In the genomic region with DNA sequence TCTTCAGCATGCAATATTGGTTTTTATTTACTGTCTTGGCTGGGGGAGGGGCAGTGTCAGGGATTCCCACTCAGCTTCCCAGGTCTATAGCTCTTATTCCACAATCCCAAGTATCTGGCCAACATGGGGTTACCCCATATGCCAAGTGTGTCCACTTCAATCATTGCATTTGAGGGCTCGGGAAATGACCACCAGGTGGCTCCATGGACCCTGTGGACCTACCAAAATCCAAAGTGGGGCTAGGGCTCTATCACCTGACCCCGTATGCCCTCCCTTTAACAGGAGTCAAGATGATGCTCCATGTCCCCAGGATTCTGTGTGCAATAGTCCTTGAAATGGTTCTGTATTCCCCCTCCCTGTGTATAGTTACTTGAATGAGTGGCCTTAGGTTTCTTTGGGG, we compare ENCODE assay signal across 15 cellular contexts. TPM values are rescaled to one million over a fixed set of nuclear protein-coding genes. Genes with fewer than 3 reads are reported as not detected.
DNase-seq lines count a peak whose midpoint lies in the region; ATAC-seq, FAIRE-seq and TF ChIP-seq lines count a peak whose summit lies in the region.
"Had no signal": no experiment of that assay in that cellular context is flagged by ENCODE, and none has a peak within 500 bp of the region (broad histone marks: within the 10 kb centered on the region; RNA-seq: fewer than 3 reads in every experiment).

No MANE protein-coding gene starts in this region.

- peaks cover 0 to 4% (median 0%) of the 10 kb centered on the region in 9 donors for H3K4me1 ChIP-seq in heart right ventricle
- no peaks in the 10 kb centered on the region for H3K4me1 ChIP-seq in PC-3 (ENCODE audit: insufficient read depth, low read length)
- no peaks in the 10 kb centered on the region for H3K4me1 ChIP-seq in upper lobe of right lung
- peaks cover 0 to 2% of the 10 kb centered on the region in 2 donors for H3K4me1 ChIP-seq in small intestine (ENCODE audit: control insufficient read depth in 2 of 2, insufficient read depth in 1 of 2, low read depth in 1 of 2, low read length in 1 of 2)
- H3K4me1 ChIP-seq: vagina had no signal

- no peaks in the 10 kb centered on the region for H3K79me2 ChIP-seq in PC-3 (ENCODE audit: low read length)

- WGBS in heart right ventricle, 2 donors = 70 to 78% methylated on average over 2 of the region's 2 CpGs
- WGBS in small intestine, 3 donors = 80 to 92% (median 84%) methylated on average over 2 of the region's 2 CpGs

- H3K9ac ChIP-seq in PC-3 (ENCODE audit: low read length) = no peak overlapping the region
- H3K9ac ChIP-seq: BLaER1 had no signal

- no peaks in the 10 kb centered on the region for H4K20me1 ChIP-seq in PC-3 (ENCODE audit: low read length)
- H4K20me1 ChIP-seq: BLaER1 had no signal

- TF ChIP-seq CTCF in heart right ventricle (IDR thresholded peaks at IDR 0.05) = peak in 8 of 9 donors; percentile 10 to 39 (median 25)
- TF ChIP-seq CTCF in PC-3 (conservative IDR thresholded peaks at IDR 0.05; ENCODE audit: low read depth, low read length) = peak; percentile 50
- peak; percentile 19 for TF ChIP-seq CTCF in fibroblast of the aortic adventitia (IDR thresholded peaks at IDR 0.05; ENCODE audit: insufficient read depth, low read length)
- no peak for TF ChIP-seq CTCF in upper lobe of right lung (IDR thresholded peaks at IDR 0.05)

- H3K4me3 ChIP-seq in heart right ventricle (no peak overlapping the region), PC-3 (ENCODE audit: low read length) (no peak overlapping the region), fibroblast of the aortic adventitia (ENCODE audit: low read depth, low read length) (no peak overlapping the region), upper lobe of right lung (no peak overlapping the region), small intestine (ENCODE audit: low read depth in 1 of 2, low read length in 2 of 2) (no peak overlapping the region)
- H3K4me3 ChIP-seq: BLaER1, vagina had no signal

- no peak overlapping the region for H2AFZ ChIP-seq in PC-3 (ENCODE audit: low read length)

- no peak for DNase-seq in heart right ventricle
- no peak for DNase-seq in left ventricle myocardium superior
- no peak for DNase-seq in PC-3
- DNase-seq in fibroblast of the aortic adventitia (ENCODE audit: low read depth) = no peak
- DNase-seq in upper lobe of right lung = peak; percentile 17
- DNase-seq in T1000 (lab: John Stamatoyannopoulos, UW) = no peak
- DNase-seq in activated CD4-positive, alpha-beta T cell treated with anti-CD3 and anti-CD28 coated beads for 1 hour = no peak
- DNase-seq in small intestine = no peak
- DNase-seq: activated CD8-positive, alpha-beta memory T cell treated with anti-CD3 and anti-CD28 coated beads for 24 hours; activated naive CD8-positive, alpha-beta T cell treated with anti-CD3 and anti-CD28 coated beads, Interleukin-2, amount 10 ng/mL, durations not matched to agents 7 days and 5 days; GF-D8; NCI-H2029; T-helper 2 cell had no signal

- H3K27me3 ChIP-seq in heart right ventricle (peaks cover 0 to 6% (median 0%) of the 10 kb centered on the region in 7 donors), PC-3 (ENCODE audit: low read length) (no peaks in the 10 kb centered on the region), upper lobe of right lung (no peaks in the 10 kb centered on the region), small intestine (ENCODE audit: control insufficient read depth in 2 of 2, insufficient read depth in 2 of 2, low read length in 2 of 2) (no peaks in the 10 kb centered on the region)
- H3K27me3 ChIP-seq: BLaER1, vagina had no signal

- no peaks in the 10 kb centered on the region for H3K9me2 ChIP-seq in PC-3 (replicated peaks; ENCODE audit: low read length)

- no peak for FAIRE-seq in small intestine (lab: Jason Lieb, UNC)

- no TSS peak for BruUV-seq in PC-3 (replicated peaks; lab: Mats Ljungman, UMichigan)

- CTCF ChIA-PET in PC-3 (lab: Charles Lee) = no interaction called here

- H3K36me3 ChIP-seq in heart right ventricle (no peaks in the 10 kb centered on the region), PC-3 (ENCODE audit: low read depth, low read length) (no peaks in the 10 kb centered on the region), upper lobe of right lung (no peaks in the 10 kb centered on the region), small intestine (ENCODE audit: control insufficient read depth in 2 of 2, insufficient read depth in 2 of 2, low read length in 2 of 2) (no peaks in the 10 kb centered on the region)
- H3K36me3 ChIP-seq: BLaER1, vagina had no signal

- H3K4me2 ChIP-seq in PC-3 (ENCODE audit: low read length) = no peak overlapping the region
- H3K4me2 ChIP-seq: BLaER1 had no signal

- H3K9me3 ChIP-seq in heart right ventricle (no peaks in the 10 kb centered on the region), PC-3 (ENCODE audit: low read length) (no peaks in the 10 kb centered on the region), upper lobe of right lung (no peaks in the 10 kb centered on the region), small intestine (ENCODE audit: control insufficient read depth, low read depth) (no peaks in the 10 kb centered on the region)
- H3K9me3 ChIP-seq: BLaER1, vagina had no signal

- H3K27ac ChIP-seq in heart right ventricle = no peak overlapping the region
- H3K27ac ChIP-seq in PC-3 (ENCODE audit: low read length) = no peak overlapping the region
- H3K27ac ChIP-seq in upper lobe of right lung = no peak overlapping the region
- no peak overlapping the region for H3K27ac ChIP-seq in small intestine (ENCODE audit: low read depth in 1 of 2, low read length in 1 of 2)
- H3K27ac ChIP-seq: BLaER1, vagina had no signal

- no peak for ATAC-seq in heart right ventricle
- ATAC-seq in left ventricle myocardium superior = no peak
- ATAC-seq in PC-3 = no peak
- no peak for ATAC-seq in upper lobe of right lung

- intact Hi-C loops in heart right ventricle (cut with DNase I) = no loop called here
- intact Hi-C loops in left ventricle myocardium superior (cut with micrococcal nuclease) = no loop called here
- intact Hi-C loops in PC-3 (cut with micrococcal nuclease) = no loop called here
- intact Hi-C loops in upper lobe of right lung (cut with DNase I) = no loop called here

- POLR2A ChIA-PET in PC-3 (lab: Charles Lee; ENCODE audit: unreplicated experiment) = interaction anchor here (0.6 kb wide), 1 partner anchor 18 kb away, joined by 6 read pairs; no protein-coding TSS in a partner anchor

- H3F3A ChIP-seq in PC-3 (ENCODE audit: low read length, unreplicated experiment) = no peaks in the 10 kb centered on the region

RNA-seq across cellular contexts. Expression of a gene that starts 12.1 kb away (rescaled TPM):
- 10 to 100 TPM in 6 of 10 donors, 1 to 10 TPM in 4; 8.3 to 20.4 (median 12.5) TPM for total RNA-seq in heart right ventricle
- polyA plus RNA-seq in heart right ventricle = 1 to 10 TPM; 4.0 to 6.2 TPM
- 13.8 TPM for total RNA-seq in left ventricle myocardium superior
- total RNA-seq in PC-3 (2014; rRNA removed) = 8.2 and 12.0 TPM in 2 replicates
- total RNA-seq in fibroblast of the aortic adventitia (ENCODE audit: low replicate concordance) = 8.4 and 15.9 TPM in 2 replicates
- total RNA-seq in upper lobe of right lung = 20.8 TPM
- 1 to 10 TPM; 5.1 to 7.8 (median 7.1) TPM for polyA plus RNA-seq in small intestine

RNA-seq across cellular contexts. Expression of a gene that starts 19.8 kb away (rescaled TPM):
- total RNA-seq in heart right ventricle = 10 to 100 TPM in 3 of 10 donors, 1 to 10 TPM in 7; 3.1 to 19.0 (median 8.0) TPM
- 1 to 10 TPM; 1.4 to 4.5 TPM for polyA plus RNA-seq in heart right ventricle
- 4.5 TPM for total RNA-seq in left ventricle myocardium superior
- 8.6 and 13.0 TPM in 2 replicates for total RNA-seq in PC-3 (2014; rRNA removed)
- total RNA-seq in fibroblast of the aortic adventitia (ENCODE audit: low replicate concordance) = 1.9 and 10.8 TPM in 2 replicates
- 22.7 TPM for total RNA-seq in upper lobe of right lung
- polyA plus RNA-seq in small intestine = 1 to 10 TPM; 2.2 to 5.6 (median 2.7) TPM
